Comparison of ENCODE assay signal across 28 cellular contexts in the genomic region with DNA sequence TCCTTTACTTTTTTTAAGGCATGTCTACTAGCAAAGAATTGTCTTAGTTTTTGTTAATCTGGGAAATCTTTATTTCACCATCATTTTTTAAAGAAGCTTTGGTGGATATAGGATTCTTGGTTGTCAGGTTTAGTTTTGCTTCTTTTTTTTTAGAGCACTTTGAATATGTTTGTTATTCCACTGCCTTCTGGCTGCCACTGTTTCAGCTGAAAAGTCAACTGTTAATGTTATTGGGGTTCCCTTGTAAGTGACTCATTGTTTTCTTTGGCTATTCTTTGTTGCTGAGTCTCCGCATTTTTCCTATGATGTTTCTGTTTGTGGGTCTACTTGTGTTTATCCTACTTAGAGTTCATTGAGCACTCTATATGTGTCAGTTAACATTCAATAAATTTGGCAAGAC.
"Had no signal": no experiment of that assay in that cellular context is flagged by ENCODE, and none has a peak within 500 bp of the region (broad histone marks: within the 10 kb centered on the region; RNA-seq: fewer than 3 reads in every experiment).

No MANE protein-coding gene starts in this region.

- H3K27ac ChIP-seq: brain microvascular endothelial cell, dorsolateral prefrontal cortex, hepatocyte, left lung, neural progenitor cell, sigmoid colon, testis had no signal

- DNase-seq: activated CD4-positive, alpha-beta T cell treated with anti-CD3 and anti-CD28 coated beads, Interleukin-2, amount 10 ng/mL, durations not matched to agents 7 days and 5 days; activated CD8-positive, alpha-beta memory T cell treated with anti-CD3 and anti-CD28 coated beads, Interleukin-2, amount 10 ng/mL, durations not matched to agents 7 days and 5 days; activated CD8-positive, alpha-beta T cell treated with anti-CD3 and anti-CD28 coated beads for 36 hours; activated effector memory CD4-positive, alpha-beta T cell treated with anti-CD3 and anti-CD28 coated beads, Interleukin-2, amount 50 U/mL, for 16 hours; activated naive CD4-positive, alpha-beta T cell treated with anti-CD3 and anti-CD28 coated beads, Interleukin-2, amount 10 ng/mL, durations not matched to agents 7 days and 5 days; activated naive CD8-positive, alpha-beta T cell treated with anti-CD3 and anti-CD28 coated beads, Interleukin-2, amount 50 U/mL, for 24 hours; activated T-cell treated with anti-CD3 and anti-CD28 coated beads for 4 hours; aorta; brain microvascular endothelial cell; dorsolateral prefrontal cortex; effector memory CD8-positive, alpha-beta T cell; glutamatergic neuron; immature natural killer cell; kidney glomerular epithelial cell; left lung; naive thymus-derived CD8-positive, alpha-beta T cell; sigmoid colon; stimulated activated CD4-positive, alpha-beta T cell treated with anti-CD3 and anti-CD28 coated beads, Interleukin-15, amount 100 ng/mL, for 24 hours; T-helper 2 cell; testis; trophoblast cell had no signal

- ATAC-seq: activated CD4-positive, CD25-positive, alpha-beta regulatory T cell treated with anti-CD3 and anti-CD28 coated beads, Interleukin-2, amount 50 U/mL, for 24 hours; activated CD8-positive, alpha-beta memory T cell treated with anti-CD3 and anti-CD28 coated beads, Interleukin-2, amount 10 ng/mL, durations not matched to agents 7 days and 5 days; activated CD8-positive, alpha-beta T cell treated with anti-CD3 and anti-CD28 coated beads for 36 hours; activated naive CD8-positive, alpha-beta T cell treated with anti-CD3 and anti-CD28 coated beads, Interleukin-2, amount 50 U/mL, for 24 hours; effector memory CD8-positive, alpha-beta T cell; esophagus mucosa; left lung; naive thymus-derived CD8-positive, alpha-beta T cell; stimulated activated memory B cell treated with anti-CD40 and anti-IgM and Interleukin-4, amounts not matched to agents 10 μg/mL and 1 μg/mL and 100 μg/mL, for 72 hours had no signal

- H3K4me1 ChIP-seq: left lung, neural progenitor cell, sigmoid colon, testis had no signal

- H3K4me2 ChIP-seq: hepatocyte, neural progenitor cell, smooth muscle cell had no signal

- H3K27me3 ChIP-seq: brain microvascular endothelial cell, dorsolateral prefrontal cortex, hepatocyte, left lung, neural progenitor cell, sigmoid colon, testis had no signal

- H2AFZ ChIP-seq: hepatocyte, neural progenitor cell had no signal

- H3K9ac ChIP-seq: neural progenitor cell had no signal

- H3K36me3 ChIP-seq: brain microvascular endothelial cell, left lung, neural progenitor cell, sigmoid colon had no signal

- H3K9me3 ChIP-seq: testis had no signal

- H3K79me2 ChIP-seq: hepatocyte had no signal

- H3K4me3 ChIP-seq: dorsolateral prefrontal cortex, hepatocyte, left lung, lung, neural progenitor cell, sigmoid colon, smooth muscle cell, testis had no signal
